ENCODE assay signal across 8 cellular contexts in the genomic region with DNA sequence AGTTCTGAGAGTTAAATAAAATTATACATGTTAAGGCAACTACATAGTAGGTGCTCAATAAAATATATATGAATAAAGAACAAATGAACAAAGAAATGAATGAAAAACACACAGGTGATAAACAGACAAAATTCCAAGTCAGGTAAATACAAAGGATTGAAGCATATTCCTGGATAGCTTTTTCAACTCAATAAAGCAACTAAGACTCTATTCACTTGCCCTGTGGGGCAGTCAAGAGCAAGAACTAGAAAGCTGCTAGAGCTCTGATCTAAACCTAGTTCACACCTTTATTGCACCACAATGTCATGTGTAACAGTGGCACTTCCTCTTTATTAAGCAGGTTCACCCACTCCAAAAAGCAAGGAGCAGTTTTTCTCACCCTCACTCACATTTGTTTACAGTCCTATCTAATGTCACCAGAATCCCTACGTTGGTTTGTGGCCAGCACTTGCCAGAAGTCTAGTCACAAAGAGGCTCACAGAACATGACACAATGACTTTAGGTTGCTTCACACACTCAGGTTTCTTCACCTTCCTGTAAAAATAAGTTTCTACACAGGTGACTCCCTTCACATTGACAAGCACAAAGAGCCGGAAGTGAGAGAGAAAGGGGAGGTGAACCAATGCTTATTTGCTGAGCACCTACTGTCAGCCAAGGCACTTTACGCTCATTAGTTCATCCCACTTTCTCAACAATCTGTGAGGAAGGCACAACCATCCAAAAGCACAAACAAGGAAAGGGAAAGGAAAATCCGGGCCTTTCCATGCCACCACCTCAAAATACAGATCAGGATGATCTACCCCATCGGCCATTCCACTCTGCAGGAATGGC.
DNase-seq lines count a peak whose midpoint lies in the region; ATAC-seq and TF ChIP-seq lines count a peak whose summit lies in the region.

No MANE protein-coding gene starts in this region.

- peak overlapping the region; percentile 90 for H3K27ac Mint-ChIP-seq in activated T-helper 1 cell treated with anti-CD3 and anti-CD28 coated beads, Interleukin-12 subunit alpha, Interleukin-12 subunit beta, Interleukin-2, Interleukin-4 antibody, amounts not matched to agents 30 ng/mL and 10 ng/mL and 1 ng/mL, durations not matched to agents 14 hours and 24 hours and 36 hours

- H3K36me3 ChIP-seq in mucosa of descending colon (ENCODE audit: low read depth), result no peaks in the 10 kb centered on the region

- H3K4me1 Mint-ChIP-seq in activated T-helper 1 cell treated with anti-CD3 and anti-CD28 coated beads, Interleukin-12 subunit alpha, Interleukin-12 subunit beta, Interleukin-2, Interleukin-4 antibody, amounts not matched to agents 30 ng/mL and 10 ng/mL and 1 ng/mL, durations not matched to agents 14 hours and 24 hours and 36 hours (ENCODE audit: low read depth), result peaks cover 79% of the 10 kb centered on the region

- intact Hi-C loops in activated T-helper 1 cell treated with anti-CD3 and anti-CD28 coated beads, Interleukin-12 subunit alpha, Interleukin-12 subunit beta, Interleukin-2, Interleukin-4 antibody, amounts not matched to agents 30 ng/mL and 10 ng/mL and 1 ng/mL, durations not matched to agents 14 hours and 24 hours and 36 hours (cut with micrococcal nuclease), result loop anchor here (1.0 to 10.0 kb wide), 8 partner anchors 9 to 354 kb away; a partner anchor contains a TSS
- intact Hi-C loops in mucosa of descending colon (cut with DNase I, micrococcal nuclease), result no loop called here

- H3K36me3 Mint-ChIP-seq in activated T-helper 1 cell treated with anti-CD3 and anti-CD28 coated beads, Interleukin-12 subunit alpha, Interleukin-12 subunit beta, Interleukin-2, Interleukin-4 antibody, amounts not matched to agents 30 ng/mL and 10 ng/mL and 1 ng/mL, durations not matched to agents 14 hours and 24 hours and 36 hours (ENCODE audit: low read depth), result peaks cover 41% of the 10 kb centered on the region

- no peaks in the 10 kb centered on the region for H3K9me3 Mint-ChIP-seq in activated T-helper 1 cell treated with anti-CD3 and anti-CD28 coated beads, Interleukin-12 subunit alpha, Interleukin-12 subunit beta, Interleukin-2, Interleukin-4 antibody, amounts not matched to agents 30 ng/mL and 10 ng/mL and 1 ng/mL, durations not matched to agents 14 hours and 24 hours and 36 hours

- H3K9me3 ChIP-seq in mucosa of descending colon, result no peaks in the 10 kb centered on the region

- ATAC-seq in HG02571 (IDR thresholded peaks at IDR 0.05; ENCODE audit: unreplicated experiment) (peak; percentile 49), mucosa of descending colon (peak; percentile 80)

- H3K4me1 ChIP-seq in mucosa of descending colon (ENCODE audit: low read depth), result peaks cover 5% of the 10 kb centered on the region

- peak; percentile 41; the same call in 1 of the 2 replicates for TF ChIP-seq CTCF in GM12874 (IDR thresholded peaks at IDR 0.05; ENCODE audit: insufficient read depth, low read depth, low read length)
- TF ChIP-seq CTCF in mucosa of descending colon (IDR thresholded peaks at IDR 0.05), result no peak

- no peaks in the 10 kb centered on the region for H3K27me3 Mint-ChIP-seq in activated T-helper 1 cell treated with anti-CD3 and anti-CD28 coated beads, Interleukin-12 subunit alpha, Interleukin-12 subunit beta, Interleukin-2, Interleukin-4 antibody, amounts not matched to agents 30 ng/mL and 10 ng/mL and 1 ng/mL, durations not matched to agents 14 hours and 24 hours and 36 hours (ENCODE audit: insufficient read depth)

- DNase-seq in NCI-H2196 (lab: John Stamatoyannopoulos, UW; ENCODE audit: unreplicated experiment), result peak; percentile 56
- peak; percentile 76 for DNase-seq in activated T-helper 1 cell treated with anti-CD3 and anti-CD28 coated beads, Interleukin-12 subunit alpha, Interleukin-12 subunit beta, Interleukin-2, Interleukin-4 antibody, amounts not matched to agents 30 ng/mL and 10 ng/mL and 1 ng/mL, durations not matched to agents 14 hours and 24 hours and 36 hours (ENCODE audit: low spot score)
- peak in 1 of 3 donors; percentile 43 for DNase-seq in mucosa of descending colon
- DNase-seq in cortex of kidney (lab: John Stamatoyannopoulos, UW), result no peak
- no peak for DNase-seq in SHP77 (lab: John Stamatoyannopoulos, UW)
- no peak for DNase-seq in NCI-H1436 (lab: John Stamatoyannopoulos, UW)

- no peak overlapping the region for H3K4me3 ChIP-seq in mucosa of descending colon

- peak overlapping the region; percentile 71 for H3K4me3 Mint-ChIP-seq in activated T-helper 1 cell treated with anti-CD3 and anti-CD28 coated beads, Interleukin-12 subunit alpha, Interleukin-12 subunit beta, Interleukin-2, Interleukin-4 antibody, amounts not matched to agents 30 ng/mL and 10 ng/mL and 1 ng/mL, durations not matched to agents 14 hours and 24 hours and 36 hours

Comparison
In these comparisons a context has a peak if more than half of its experiments do, and no peak if none do; other contexts are left out.
1. DNase-seq: peak in NCI-H2196 (single experiment) and activated T-helper 1 cell treated with anti-CD3 and anti-CD28 coated beads, Interleukin-12 subunit alpha, Interleukin-12 subunit beta, Interleukin-2, Interleukin-4 antibody, amounts not matched to agents 30 ng/mL and 10 ng/mL and 1 ng/mL, durations not matched to agents 14 hours and 24 hours and 36 hours (single experiment); none in cortex of kidney (single experiment), SHP77 (0 of 2) and NCI-H1436 (single experiment).